1 cellular context compared by ENCODE assay signal in the genomic region with DNA sequence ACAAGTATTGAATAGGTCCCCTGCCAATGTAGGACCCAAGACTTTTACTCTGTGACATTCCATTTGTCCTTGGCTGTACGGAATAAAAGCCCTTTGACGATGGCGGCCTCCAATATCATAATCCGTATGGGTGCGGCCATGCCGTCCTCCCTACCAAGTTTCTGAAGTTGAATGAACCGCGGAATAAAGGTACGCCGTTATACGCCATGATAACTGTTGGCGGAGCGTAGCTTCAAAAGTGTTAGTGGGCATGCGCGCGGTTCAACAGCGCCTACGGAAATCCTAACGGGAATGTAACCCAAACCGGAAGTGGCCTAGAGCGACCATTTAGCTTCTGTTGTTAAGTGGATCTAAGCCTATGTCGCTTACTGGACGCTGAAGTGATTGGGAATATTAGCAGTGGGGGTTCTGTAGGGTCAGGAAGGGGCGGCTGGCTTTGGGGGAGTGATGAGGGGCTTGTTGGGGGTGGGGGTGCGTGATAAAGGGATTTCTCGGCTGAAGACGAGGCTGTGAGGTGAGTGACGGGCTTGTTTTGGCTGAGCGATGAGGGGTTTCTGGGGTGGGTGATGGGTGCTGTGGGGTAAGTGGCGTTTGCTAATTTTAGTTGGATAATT.
TF ChIP-seq lines count a peak whose summit lies in the region.

TSS of gene ZNF175 (plus strand) at position 322 of the 614 bp plus-strand sequence. CDS start 2,047 bp downstream, outside the sequence.

TF ChIP-seq in K562, 482 proteins besides CTCF, POLR2A, EP300 and RAD21 (continued from another document and continues in another):
- peak; percentile 63 for TF ChIP-seq E2F8 (IDR thresholded peaks at IDR 0.05; ENCODE audit: low read depth, partially characterized antibody)
- peak; percentile 29; the same call in 1 of the 2 replicates for TF ChIP-seq NCOA1 (IDR thresholded peaks at IDR 0.05; ENCODE audit: low read depth)
- TF ChIP-seq CC2D1A (IDR thresholded peaks at IDR 0.05) = 0 out of 2 replicates have a peak, but pooled peaks have one; percentile 25
- TF ChIP-seq, protein P1, sequence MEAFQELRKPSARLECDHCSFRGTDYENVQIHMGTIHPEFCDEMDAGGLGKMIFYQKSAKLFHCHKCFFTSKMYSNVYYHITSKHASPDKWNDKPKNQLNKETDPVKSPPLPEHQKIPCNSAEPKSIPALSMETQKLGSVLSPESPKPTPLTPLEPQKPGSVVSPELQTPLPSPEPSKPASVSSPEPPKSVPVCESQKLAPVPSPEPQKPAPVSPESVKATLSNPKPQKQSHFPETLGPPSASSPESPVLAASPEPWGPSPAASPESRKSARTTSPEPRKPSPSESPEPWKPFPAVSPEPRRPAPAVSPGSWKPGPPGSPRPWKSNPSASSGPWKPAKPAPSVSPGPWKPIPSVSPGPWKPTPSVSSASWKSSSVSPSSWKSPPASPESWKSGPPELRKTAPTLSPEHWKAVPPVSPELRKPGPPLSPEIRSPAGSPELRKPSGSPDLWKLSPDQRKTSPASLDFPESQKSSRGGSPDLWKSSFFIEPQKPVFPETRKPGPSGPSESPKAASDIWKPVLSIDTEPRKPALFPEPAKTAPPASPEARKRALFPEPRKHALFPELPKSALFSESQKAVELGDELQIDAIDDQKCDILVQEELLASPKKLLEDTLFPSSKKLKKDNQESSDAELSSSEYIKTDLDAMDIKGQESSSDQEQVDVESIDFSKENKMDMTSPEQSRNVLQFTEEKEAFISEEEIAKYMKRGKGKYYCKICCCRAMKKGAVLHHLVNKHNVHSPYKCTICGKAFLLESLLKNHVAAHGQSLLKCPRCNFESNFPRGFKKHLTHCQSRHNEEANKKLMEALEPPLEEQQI (IDR thresholded peaks at IDR 0.05) = no peak
- TF ChIP-seq CXXC5 (CRISPR knock-in tag; IDR thresholded peaks at IDR 0.05) = peak; percentile 92
- TF ChIP-seq, protein P2, sequence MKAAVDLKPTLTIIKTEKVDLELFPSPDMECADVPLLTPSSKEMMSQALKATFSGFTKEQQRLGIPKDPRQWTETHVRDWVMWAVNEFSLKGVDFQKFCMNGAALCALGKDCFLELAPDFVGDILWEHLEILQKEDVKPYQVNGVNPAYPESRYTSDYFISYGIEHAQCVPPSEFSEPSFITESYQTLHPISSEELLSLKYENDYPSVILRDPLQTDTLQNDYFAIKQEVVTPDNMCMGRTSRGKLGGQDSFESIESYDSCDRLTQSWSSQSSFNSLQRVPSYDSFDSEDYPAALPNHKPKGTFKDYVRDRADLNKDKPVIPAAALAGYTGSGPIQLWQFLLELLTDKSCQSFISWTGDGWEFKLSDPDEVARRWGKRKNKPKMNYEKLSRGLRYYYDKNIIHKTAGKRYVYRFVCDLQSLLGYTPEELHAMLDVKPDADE (conservative IDR thresholded peaks at IDR 0.05; ENCODE audit: control insufficient read depth, low read depth, low read length) = peak; percentile 89
- no peak for TF ChIP-seq ZHX1 (conservative IDR thresholded peaks at IDR 0.05; ENCODE audit: low read length)
- TF ChIP-seq SP2 (IDR thresholded peaks at IDR 0.05; ENCODE audit: extremely low read depth, low read depth, low read length, poor library complexity, severe bottlenecking) = peak; percentile 33
- TF ChIP-seq THRA (IDR thresholded peaks at IDR 0.05) = no peak
- TF ChIP-seq, protein P3, sequence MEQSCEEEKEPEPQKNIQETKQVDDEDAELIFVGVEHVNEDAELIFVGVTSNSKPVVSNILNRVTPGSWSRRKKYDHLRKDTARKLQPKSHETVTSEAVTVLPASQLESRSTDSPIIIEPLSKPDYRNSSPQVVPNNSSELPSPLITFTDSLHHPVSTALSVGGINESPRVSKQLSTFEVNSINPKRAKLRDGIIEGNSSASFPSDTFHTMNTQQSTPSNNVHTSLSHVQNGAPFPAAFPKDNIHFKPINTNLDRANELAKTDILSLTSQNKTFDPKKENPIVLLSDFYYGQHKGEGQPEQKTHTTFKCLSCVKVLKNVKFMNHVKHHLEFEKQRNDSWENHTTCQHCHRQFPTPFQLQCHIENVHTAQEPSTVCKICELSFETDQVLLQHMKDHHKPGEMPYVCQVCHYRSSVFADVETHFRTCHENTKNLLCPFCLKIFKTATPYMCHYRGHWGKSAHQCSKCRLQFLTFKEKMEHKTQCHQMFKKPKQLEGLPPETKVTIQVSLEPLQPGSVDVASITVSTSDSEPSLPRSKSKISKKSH (CRISPR knock-in tag; IDR thresholded peaks at IDR 0.05) = no peak
- TF ChIP-seq CTBP1 (IDR thresholded peaks at IDR 0.05; ENCODE audit: borderline replicate concordance) = no peak
- TF ChIP-seq KLF6 (CRISPR knock-in tag; IDR thresholded peaks at IDR 0.05; ENCODE audit: borderline replicate concordance) = no peak; the same call in 1 of the 2 replicates
- TF ChIP-seq RNF2 (IDR thresholded peaks at IDR 0.05) = no peak
- TF ChIP-seq ZNF384 (IDR thresholded peaks at IDR 0.05; ENCODE audit: low read depth, low read length) = no peak
- TF ChIP-seq, protein P4, sequence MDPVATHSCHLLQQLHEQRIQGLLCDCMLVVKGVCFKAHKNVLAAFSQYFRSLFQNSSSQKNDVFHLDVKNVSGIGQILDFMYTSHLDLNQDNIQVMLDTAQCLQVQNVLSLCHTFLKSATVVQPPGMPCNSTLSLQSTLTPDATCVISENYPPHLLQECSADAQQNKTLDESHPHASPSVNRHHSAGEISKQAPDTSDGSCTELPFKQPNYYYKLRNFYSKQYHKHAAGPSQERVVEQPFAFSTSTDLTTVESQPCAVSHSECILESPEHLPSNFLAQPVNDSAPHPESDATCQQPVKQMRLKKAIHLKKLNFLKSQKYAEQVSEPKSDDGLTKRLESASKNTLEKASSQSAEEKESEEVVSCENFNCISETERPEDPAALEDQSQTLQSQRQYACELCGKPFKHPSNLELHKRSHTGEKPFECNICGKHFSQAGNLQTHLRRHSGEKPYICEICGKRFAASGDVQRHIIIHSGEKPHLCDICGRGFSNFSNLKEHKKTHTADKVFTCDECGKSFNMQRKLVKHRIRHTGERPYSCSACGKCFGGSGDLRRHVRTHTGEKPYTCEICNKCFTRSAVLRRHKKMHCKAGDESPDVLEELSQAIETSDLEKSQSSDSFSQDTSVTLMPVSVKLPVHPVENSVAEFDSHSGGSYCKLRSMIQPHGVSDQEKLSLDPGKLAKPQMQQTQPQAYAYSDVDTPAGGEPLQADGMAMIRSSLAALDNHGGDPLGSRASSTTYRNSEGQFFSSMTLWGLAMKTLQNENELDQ (CRISPR knock-in tag; IDR thresholded peaks at IDR 0.05; ENCODE audit: borderline replicate concordance) = no peak
- TF ChIP-seq MCM2 (IDR thresholded peaks at IDR 0.05; ENCODE audit: low read depth) = no peak
- no peak for TF ChIP-seq ZNF778 (CRISPR knock-in tag; IDR thresholded peaks at IDR 0.05)
- no peak for TF ChIP-seq ZEB2 (IDR thresholded peaks at IDR 0.05)
- TF ChIP-seq ZNF253 (CRISPR knock-in tag; conservative IDR thresholded peaks at IDR 0.05) = no peak
- no peak for TF ChIP-seq ZNF57 (CRISPR knock-in tag; IDR thresholded peaks at IDR 0.05)
- no peak for TF ChIP-seq HNRNPH1 (optimal IDR thresholded peaks at IDR 0.05; ENCODE audit: low read depth, low read length)
- no peak for TF ChIP-seq ZFX (CRISPR knock-in tag; IDR thresholded peaks at IDR 0.05)
- TF ChIP-seq ZNF277 (CRISPR knock-in tag; IDR thresholded peaks at IDR 0.05; ENCODE audit: borderline replicate concordance) = no peak
- no peak for TF ChIP-seq ZNF354B (CRISPR knock-in tag; IDR thresholded peaks at IDR 0.05)
- peak; percentile 90; the same call in 1 of the 2 replicates for TF ChIP-seq ZNF644 (tag; IDR thresholded peaks at IDR 0.05; ENCODE audit: low read depth)
- TF ChIP-seq MCM5 (IDR thresholded peaks at IDR 0.05; ENCODE audit: low read depth) = no peak
- no peak for TF ChIP-seq MTA2 (IDR thresholded peaks at IDR 0.05; ENCODE audit: low read depth)
- no peak for TF ChIP-seq PBX2 (CRISPR knock-in tag; IDR thresholded peaks at IDR 0.05; ENCODE audit: low read depth)
- no peak; the same call in 1 of the 2 replicates for TF ChIP-seq PBX2 (tag; conservative IDR thresholded peaks at IDR 0.05; ENCODE audit: low read depth)
- no peak; a peak in 1 of 4 replicates for TF ChIP-seq ETV6 (IDR thresholded peaks at IDR 0.05; ENCODE audit: borderline replicate concordance in 1 of 2, low read depth in 2 of 2, low read length in 1 of 2)
- TF ChIP-seq ETV6 (CRISPR knock-in tag; IDR thresholded peaks at IDR 0.05; ENCODE audit: borderline replicate concordance) = no peak
- no peak for TF ChIP-seq PHTF2 (CRISPR knock-in tag; IDR thresholded peaks at IDR 0.05)
- TF ChIP-seq, protein P5, sequence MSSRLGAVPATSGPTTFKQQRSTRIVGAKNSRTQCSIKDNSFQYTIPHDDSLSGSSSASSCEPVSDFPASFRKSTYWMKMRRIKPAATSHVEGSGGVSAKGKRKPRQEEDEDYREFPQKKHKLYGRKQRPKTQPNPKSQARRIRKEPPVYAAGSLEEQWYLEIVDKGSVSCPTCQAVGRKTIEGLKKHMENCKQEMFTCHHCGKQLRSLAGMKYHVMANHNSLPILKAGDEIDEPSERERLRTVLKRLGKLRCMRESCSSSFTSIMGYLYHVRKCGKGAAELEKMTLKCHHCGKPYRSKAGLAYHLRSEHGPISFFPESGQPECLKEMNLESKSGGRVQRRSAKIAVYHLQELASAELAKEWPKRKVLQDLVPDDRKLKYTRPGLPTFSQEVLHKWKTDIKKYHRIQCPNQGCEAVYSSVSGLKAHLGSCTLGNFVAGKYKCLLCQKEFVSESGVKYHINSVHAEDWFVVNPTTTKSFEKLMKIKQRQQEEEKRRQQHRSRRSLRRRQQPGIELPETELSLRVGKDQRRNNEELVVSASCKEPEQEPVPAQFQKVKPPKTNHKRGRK (tag; IDR thresholded peaks at IDR 0.05) = no peak
- TF ChIP-seq CAMTA2 (CRISPR knock-in tag; conservative IDR thresholded peaks at IDR 0.05) = no peak
